In the genomic region with DNA sequence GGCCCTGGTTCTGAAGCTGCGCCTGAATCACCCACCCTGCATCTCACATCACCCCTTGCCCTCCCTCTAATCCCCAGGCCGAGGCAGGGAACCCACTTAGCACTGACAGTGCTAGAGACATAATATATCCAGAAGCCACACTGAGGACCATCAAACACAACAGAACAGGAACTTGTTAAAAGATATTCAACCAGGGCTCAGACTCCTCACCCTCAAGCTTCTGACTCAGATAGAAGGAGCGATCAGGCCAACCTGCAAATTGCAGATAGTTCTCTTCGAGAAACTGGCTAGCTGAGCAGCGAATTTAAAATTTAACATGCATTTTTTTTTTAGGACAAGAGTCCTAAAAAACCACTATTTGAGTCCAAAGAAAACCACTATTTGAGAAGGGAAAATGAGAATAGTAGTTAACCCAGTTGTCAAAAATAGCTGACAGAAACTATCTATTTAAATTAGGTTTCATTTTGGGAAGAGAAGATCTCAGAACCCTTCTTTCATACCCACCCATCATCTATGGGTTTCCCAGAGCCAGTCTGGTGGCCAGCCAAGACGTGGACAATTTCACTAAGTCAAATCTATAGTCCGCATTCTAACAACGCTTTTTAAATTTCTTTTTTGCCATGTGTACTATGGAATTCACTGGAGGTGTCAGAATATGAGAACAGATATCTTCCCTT, we compare ENCODE assay signal across 26 cellular contexts.
"Had no signal": no experiment of that assay in that cellular context is flagged by ENCODE, and none has a peak within 500 bp of the region (broad histone marks: within the 10 kb centered on the region; RNA-seq: fewer than 3 reads in every experiment).

No MANE protein-coding gene starts in this region.

- H3K9ac ChIP-seq: parathyroid adenoma had no signal

- H3K9me3 ChIP-seq: esophagus muscularis mucosa, heart right ventricle, left lung, mucosa of descending colon, neutrophil, right atrium auricular region, suprapubic skin, vagina had no signal

- H2AFZ ChIP-seq: parathyroid adenoma had no signal

- DNase-seq: dermis blood vessel endothelial cell; effector memory CD4-positive, alpha-beta T cell; foreskin keratinocyte; glutamatergic neuron; heart right ventricle; hippocampal formation; left cardiac atrium; left lung; mesenchymal stem cell; mucosa of descending colon; naive B cell; stimulated activated CD4-positive, alpha-beta T cell treated with anti-CD3 and anti-CD28 coated beads, Interleukin-12 subunit alpha, Interleukin-12 subunit beta, amount 100 ng/mL, for 4 hours; stimulated activated CD4-positive, alpha-beta T cell treated with anti-CD3 and anti-CD28 coated beads, Interleukin-1b, Interleukin-23, amount 100 ng/mL, for 48 hours; stimulated activated CD4-positive, alpha-beta T cell treated with anti-CD3 and anti-CD28 coated beads, Interleukin-4, amount 100 ng/mL, for 1 hour; stimulated activated CD8-positive, alpha-beta memory T cell treated with anti-CD3 and anti-CD28 coated beads, Interleukin-4, amount 100 ng/mL, for 48 hours; stimulated activated naive CD4-positive, alpha-beta T cell; stimulated activated naive CD8-positive, alpha-beta T cell treated with anti-CD3 and anti-CD28 coated beads, Interleukin-15, amount 100 ng/mL, for 72 hours; trophoblast cell had no signal

- H3K79me2 ChIP-seq: parathyroid adenoma had no signal

- H3K4me3 ChIP-seq: esophagus muscularis mucosa, heart right ventricle, left lung, mucosa of descending colon, right atrium auricular region, smooth muscle cell, suprapubic skin, vagina had no signal

- H3K27ac ChIP-seq: esophagus muscularis mucosa, foreskin keratinocyte, heart right ventricle, left lung, neutrophil, parathyroid adenoma, right atrium auricular region, suprapubic skin, vagina had no signal

- H3K4me2 ChIP-seq: smooth muscle cell had no signal

- H3K36me3 ChIP-seq: esophagus muscularis mucosa, heart right ventricle, left lung, neutrophil, right atrium auricular region, suprapubic skin, vagina had no signal

- H3K4me1 ChIP-seq: esophagus muscularis mucosa, foreskin keratinocyte, parathyroid adenoma, right atrium auricular region, suprapubic skin, vagina had no signal

- ATAC-seq: foreskin keratinocyte; heart right ventricle; left cardiac atrium; left lung; mucosa of descending colon; sciatic nerve; stimulated activated naive CD8-positive, alpha-beta T cell treated with anti-CD3 and anti-CD28 coated beads, Interleukin-15, amount 100 ng/mL, for 72 hours had no signal

- H3K27me3 ChIP-seq: esophagus muscularis mucosa, foreskin keratinocyte, left lung, neutrophil, right atrium auricular region, suprapubic skin, vagina had no signal
